ENCODE assay signal across 1 cellular context in the genomic region with DNA sequence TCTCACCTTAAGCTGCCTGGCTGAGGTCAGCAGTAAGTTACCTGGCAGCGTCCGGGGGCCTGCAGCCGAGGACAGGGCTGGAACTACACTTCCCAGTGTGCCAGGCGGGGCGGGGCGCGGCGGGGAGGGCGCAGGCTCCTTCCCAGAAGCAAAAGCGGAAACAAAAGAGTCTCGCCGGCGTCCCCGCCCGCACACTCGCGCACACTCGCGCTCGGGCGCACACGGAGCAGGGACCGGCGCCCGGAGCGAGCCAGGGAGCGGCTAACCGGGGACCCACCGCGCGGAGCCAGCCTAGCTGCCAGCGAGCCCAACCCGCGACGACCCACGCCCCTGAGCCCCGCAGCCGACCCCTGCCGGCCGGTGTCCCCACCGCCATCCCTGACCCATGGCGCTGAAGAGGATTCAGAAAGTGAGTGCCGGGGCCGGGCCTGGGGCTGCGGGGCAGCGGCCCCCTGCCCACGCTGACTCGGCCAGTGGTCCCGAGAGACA.
TF ChIP-seq lines count a peak whose summit lies in the region.

A gene (plus strand): TSS at position 190 of the 489 bp plus-strand sequence. CDS start 196 bp downstream, at position 386.

TF ChIP-seq in HepG2, 621 proteins besides CTCF, POLR2A, EP300 and RAD21 (continued from another document and continues in another):
- TF ChIP-seq, protein P1, sequence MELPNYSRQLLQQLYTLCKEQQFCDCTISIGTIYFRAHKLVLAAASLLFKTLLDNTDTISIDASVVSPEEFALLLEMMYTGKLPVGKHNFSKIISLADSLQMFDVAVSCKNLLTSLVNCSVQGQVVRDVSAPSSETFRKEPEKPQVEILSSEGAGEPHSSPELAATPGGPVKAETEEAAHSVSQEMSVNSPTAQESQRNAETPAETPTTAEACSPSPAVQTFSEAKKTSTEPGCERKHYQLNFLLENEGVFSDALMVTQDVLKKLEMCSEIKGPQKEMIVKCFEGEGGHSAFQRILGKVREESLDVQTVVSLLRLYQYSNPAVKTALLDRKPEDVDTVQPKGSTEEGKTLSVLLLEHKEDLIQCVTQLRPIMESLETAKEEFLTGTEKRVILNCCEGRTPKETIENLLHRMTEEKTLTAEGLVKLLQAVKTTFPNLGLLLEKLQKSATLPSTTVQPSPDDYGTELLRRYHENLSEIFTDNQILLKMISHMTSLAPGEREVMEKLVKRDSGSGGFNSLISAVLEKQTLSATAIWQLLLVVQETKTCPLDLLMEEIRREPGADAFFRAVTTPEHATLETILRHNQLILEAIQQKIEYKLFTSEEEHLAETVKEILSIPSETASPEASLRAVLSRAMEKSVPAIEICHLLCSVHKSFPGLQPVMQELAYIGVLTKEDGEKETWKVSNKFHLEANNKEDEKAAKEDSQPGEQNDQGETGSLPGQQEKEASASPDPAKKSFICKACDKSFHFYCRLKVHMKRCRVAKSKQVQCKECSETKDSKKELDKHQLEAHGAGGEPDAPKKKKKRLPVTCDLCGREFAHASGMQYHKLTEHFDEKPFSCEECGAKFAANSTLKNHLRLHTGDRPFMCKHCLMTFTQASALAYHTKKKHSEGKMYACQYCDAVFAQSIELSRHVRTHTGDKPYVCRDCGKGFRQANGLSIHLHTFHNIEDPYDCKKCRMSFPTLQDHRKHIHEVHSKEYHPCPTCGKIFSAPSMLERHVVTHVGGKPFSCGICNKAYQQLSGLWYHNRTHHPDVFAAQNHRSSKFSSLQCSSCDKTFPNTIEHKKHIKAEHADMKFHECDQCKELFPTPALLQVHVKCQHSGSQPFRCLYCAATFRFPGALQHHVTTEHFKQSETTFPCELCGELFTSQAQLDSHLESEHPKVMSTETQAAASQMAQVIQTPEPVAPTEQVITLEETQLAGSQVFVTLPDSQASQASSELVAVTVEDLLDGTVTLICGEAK (IDR thresholded peaks at IDR 0.05) = no peak
- TF ChIP-seq, protein P1 (CRISPR knock-in tag; IDR thresholded peaks at IDR 0.05) = peak; percentile 66; the same call in 1 of the 2 replicates
- peak; percentile 76 for TF ChIP-seq TBX2 (CRISPR knock-in tag; IDR thresholded peaks at IDR 0.05; ENCODE audit: borderline replicate concordance)
- TF ChIP-seq ZNF367 (CRISPR knock-in tag; IDR thresholded peaks at IDR 0.05; ENCODE audit: borderline replicate concordance) = peak; percentile 61; the same call in 1 of the 2 replicates
- TF ChIP-seq, protein P2, sequence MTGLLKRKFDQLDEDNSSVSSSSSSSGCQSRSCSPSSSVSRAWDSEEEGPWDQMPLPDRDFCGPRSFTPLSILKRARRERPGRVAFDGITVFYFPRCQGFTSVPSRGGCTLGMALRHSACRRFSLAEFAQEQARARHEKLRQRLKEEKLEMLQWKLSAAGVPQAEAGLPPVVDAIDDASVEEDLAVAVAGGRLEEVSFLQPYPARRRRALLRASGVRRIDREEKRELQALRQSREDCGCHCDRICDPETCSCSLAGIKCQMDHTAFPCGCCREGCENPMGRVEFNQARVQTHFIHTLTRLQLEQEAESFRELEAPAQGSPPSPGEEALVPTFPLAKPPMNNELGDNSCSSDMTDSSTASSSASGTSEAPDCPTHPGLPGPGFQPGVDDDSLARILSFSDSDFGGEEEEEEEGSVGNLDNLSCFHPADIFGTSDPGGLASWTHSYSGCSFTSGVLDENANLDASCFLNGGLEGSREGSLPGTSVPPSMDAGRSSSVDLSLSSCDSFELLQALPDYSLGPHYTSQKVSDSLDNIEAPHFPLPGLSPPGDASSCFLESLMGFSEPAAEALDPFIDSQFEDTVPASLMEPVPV (CRISPR knock-in tag; IDR thresholded peaks at IDR 0.05) = peak; percentile 45; the same call in 1 of the 2 replicates
- 0 out of 2 replicates have a peak, but pooled peaks have one; percentile 46 for TF ChIP-seq ZFAT (CRISPR knock-in tag; conservative IDR thresholded peaks at IDR 0.05)
- no peak for TF ChIP-seq SOX13 (IDR thresholded peaks at IDR 0.05)
- peak in 1 of 2 experiments; percentile 32; a peak in 1 of 4 replicates for TF ChIP-seq SOX13 (CRISPR knock-in tag; conservative IDR thresholded peaks at IDR 0.05 in 1 of 2, IDR thresholded peaks at IDR 0.05 in 1 of 2)
- no peak for TF ChIP-seq ZNF577 (CRISPR knock-in tag; IDR thresholded peaks at IDR 0.05; ENCODE audit: borderline replicate concordance, low read depth)
- TF ChIP-seq, protein P3, sequence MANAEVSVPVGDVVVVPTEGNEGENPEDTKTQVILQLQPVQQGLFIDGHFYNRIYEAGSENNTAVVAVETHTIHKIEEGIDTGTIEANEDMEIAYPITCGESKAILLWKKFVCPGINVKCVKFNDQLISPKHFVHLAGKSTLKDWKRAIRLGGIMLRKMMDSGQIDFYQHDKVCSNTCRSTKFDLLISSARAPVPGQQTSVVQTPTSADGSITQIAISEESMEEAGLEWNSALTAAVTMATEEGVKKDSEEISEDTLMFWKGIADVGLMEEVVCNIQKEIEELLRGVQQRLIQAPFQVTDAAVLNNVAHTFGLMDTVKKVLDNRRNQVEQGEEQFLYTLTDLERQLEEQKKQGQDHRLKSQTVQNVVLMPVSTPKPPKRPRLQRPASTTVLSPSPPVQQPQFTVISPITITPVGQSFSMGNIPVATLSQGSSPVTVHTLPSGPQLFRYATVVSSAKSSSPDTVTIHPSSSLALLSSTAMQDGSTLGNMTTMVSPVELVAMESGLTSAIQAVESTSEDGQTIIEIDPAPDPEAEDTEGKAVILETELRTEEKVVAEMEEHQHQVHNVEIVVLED (CRISPR knock-in tag; IDR thresholded peaks at IDR 0.05; ENCODE audit: borderline replicate concordance) = peak; percentile 81; the same call in 1 of the 2 replicates
- TF ChIP-seq, protein P4, sequence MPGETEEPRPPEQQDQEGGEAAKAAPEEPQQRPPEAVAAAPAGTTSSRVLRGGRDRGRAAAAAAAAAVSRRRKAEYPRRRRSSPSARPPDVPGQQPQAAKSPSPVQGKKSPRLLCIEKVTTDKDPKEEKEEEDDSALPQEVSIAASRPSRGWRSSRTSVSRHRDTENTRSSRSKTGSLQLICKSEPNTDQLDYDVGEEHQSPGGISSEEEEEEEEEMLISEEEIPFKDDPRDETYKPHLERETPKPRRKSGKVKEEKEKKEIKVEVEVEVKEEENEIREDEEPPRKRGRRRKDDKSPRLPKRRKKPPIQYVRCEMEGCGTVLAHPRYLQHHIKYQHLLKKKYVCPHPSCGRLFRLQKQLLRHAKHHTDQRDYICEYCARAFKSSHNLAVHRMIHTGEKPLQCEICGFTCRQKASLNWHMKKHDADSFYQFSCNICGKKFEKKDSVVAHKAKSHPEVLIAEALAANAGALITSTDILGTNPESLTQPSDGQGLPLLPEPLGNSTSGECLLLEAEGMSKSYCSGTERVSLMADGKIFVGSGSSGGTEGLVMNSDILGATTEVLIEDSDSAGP (CRISPR knock-in tag; IDR thresholded peaks at IDR 0.05; ENCODE audit: borderline replicate concordance) = peak; percentile 71; the same call in 1 of the 2 replicates
- TF ChIP-seq ZEB1 (IDR thresholded peaks at IDR 0.05; ENCODE audit: insufficient replicate concordance, low read depth) = peak; percentile 46
- TF ChIP-seq, protein P5, sequence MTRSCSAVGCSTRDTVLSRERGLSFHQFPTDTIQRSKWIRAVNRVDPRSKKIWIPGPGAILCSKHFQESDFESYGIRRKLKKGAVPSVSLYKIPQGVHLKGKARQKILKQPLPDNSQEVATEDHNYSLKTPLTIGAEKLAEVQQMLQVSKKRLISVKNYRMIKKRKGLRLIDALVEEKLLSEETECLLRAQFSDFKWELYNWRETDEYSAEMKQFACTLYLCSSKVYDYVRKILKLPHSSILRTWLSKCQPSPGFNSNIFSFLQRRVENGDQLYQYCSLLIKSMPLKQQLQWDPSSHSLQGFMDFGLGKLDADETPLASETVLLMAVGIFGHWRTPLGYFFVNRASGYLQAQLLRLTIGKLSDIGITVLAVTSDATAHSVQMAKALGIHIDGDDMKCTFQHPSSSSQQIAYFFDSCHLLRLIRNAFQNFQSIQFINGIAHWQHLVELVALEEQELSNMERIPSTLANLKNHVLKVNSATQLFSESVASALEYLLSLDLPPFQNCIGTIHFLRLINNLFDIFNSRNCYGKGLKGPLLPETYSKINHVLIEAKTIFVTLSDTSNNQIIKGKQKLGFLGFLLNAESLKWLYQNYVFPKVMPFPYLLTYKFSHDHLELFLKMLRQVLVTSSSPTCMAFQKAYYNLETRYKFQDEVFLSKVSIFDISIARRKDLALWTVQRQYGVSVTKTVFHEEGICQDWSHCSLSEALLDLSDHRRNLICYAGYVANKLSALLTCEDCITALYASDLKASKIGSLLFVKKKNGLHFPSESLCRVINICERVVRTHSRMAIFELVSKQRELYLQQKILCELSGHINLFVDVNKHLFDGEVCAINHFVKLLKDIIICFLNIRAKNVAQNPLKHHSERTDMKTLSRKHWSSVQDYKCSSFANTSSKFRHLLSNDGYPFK (CRISPR knock-in tag; IDR thresholded peaks at IDR 0.05; ENCODE audit: borderline replicate concordance) = 0 out of 2 replicates have a peak, but pooled peaks have one; percentile 43
- 0 out of 2 replicates have a peak, but pooled peaks have one; percentile 34 for TF ChIP-seq MTF1 (CRISPR knock-in tag; IDR thresholded peaks at IDR 0.05)
- no peak for TF ChIP-seq CREB1 (IDR thresholded peaks at IDR 0.05)
- TF ChIP-seq CREB1 (CRISPR knock-in tag; IDR thresholded peaks at IDR 0.05) = no peak
- peak; percentile 74 for TF ChIP-seq ZSCAN25 (CRISPR knock-in tag; IDR thresholded peaks at IDR 0.05)
- no peak for TF ChIP-seq ZFP1 (CRISPR knock-in tag; IDR thresholded peaks at IDR 0.05)
- TF ChIP-seq, protein P6, sequence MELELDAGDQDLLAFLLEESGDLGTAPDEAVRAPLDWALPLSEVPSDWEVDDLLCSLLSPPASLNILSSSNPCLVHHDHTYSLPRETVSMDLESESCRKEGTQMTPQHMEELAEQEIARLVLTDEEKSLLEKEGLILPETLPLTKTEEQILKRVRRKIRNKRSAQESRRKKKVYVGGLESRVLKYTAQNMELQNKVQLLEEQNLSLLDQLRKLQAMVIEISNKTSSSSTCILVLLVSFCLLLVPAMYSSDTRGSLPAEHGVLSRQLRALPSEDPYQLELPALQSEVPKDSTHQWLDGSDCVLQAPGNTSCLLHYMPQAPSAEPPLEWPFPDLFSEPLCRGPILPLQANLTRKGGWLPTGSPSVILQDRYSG (CRISPR knock-in tag; IDR thresholded peaks at IDR 0.05) = peak; percentile 86
- peak; percentile 70; the same call in 1 of the 2 replicates for TF ChIP-seq ZNF598 (CRISPR knock-in tag; IDR thresholded peaks at IDR 0.05; ENCODE audit: borderline replicate concordance)
- 0 out of 2 replicates have a peak, but pooled peaks have one; percentile 79 for TF ChIP-seq HOXA5 (CRISPR knock-in tag; IDR thresholded peaks at IDR 0.05)
- TF ChIP-seq, protein P7, sequence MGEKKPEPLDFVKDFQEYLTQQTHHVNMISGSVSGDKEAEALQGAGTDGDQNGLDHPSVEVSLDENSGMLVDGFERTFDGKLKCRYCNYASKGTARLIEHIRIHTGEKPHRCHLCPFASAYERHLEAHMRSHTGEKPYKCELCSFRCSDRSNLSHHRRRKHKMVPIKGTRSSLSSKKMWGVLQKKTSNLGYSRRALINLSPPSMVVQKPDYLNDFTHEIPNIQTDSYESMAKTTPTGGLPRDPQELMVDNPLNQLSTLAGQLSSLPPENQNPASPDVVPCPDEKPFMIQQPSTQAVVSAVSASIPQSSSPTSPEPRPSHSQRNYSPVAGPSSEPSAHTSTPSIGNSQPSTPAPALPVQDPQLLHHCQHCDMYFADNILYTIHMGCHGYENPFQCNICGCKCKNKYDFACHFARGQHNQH (CRISPR knock-in tag; IDR thresholded peaks at IDR 0.05) = peak; percentile 42; the same call in 1 of the 2 replicates
- TF ChIP-seq, protein P8, sequence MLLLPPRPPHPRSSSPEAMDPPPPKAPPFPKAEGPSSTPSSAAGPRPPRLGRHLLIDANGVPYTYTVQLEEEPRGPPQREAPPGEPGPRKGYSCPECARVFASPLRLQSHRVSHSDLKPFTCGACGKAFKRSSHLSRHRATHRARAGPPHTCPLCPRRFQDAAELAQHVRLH (CRISPR knock-in tag; IDR thresholded peaks at IDR 0.05; ENCODE audit: borderline replicate concordance, low read depth) = 0 out of 2 replicates have a peak, but pooled peaks have one; percentile 24
- no peak for TF ChIP-seq U2AF1 (optimal IDR thresholded peaks at IDR 0.05; ENCODE audit: low read depth, low read length)
- TF ChIP-seq CCDC6 (CRISPR knock-in tag; IDR thresholded peaks at IDR 0.05) = peak; percentile 34; the same call in 1 of the 2 replicates
- TF ChIP-seq, protein P9, sequence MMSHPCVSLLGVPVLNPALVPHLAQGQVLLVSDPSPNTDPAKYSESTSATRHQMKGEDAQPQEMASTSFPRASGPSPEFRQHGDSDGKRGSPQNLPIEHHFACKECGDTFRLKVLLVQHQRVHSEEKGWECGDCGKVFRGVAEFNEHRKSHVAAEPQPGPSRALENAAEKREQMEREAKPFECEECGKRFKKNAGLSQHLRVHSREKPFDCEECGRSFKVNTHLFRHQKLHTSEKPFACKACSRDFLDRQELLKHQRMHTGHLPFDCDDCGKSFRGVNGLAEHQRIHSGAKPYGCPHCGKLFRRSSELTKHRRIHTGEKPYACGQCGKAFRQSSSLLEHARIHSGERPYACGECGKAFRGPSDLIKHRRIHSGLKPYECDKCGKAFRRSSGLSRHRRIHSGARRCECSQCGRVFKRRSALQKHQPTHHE (CRISPR knock-in tag; IDR thresholded peaks at IDR 0.05; ENCODE audit: borderline replicate concordance) = peak; percentile 75; the same call in 1 of the 2 replicates
- peak; percentile 89 for TF ChIP-seq ELF3 (CRISPR knock-in tag; IDR thresholded peaks at IDR 0.05)
- TF ChIP-seq ZNF431 (CRISPR knock-in tag; IDR thresholded peaks at IDR 0.05; ENCODE audit: borderline replicate concordance, low read depth) = no peak
- TF ChIP-seq NR2C2 (CRISPR knock-in tag; IDR thresholded peaks at IDR 0.05; ENCODE audit: borderline replicate concordance) = peak; percentile 74; the same call in 1 of the 2 replicates
- TF ChIP-seq POLR2G (IDR thresholded peaks at IDR 0.05; ENCODE audit: low read depth, low read length) = peak; percentile 91
- TF ChIP-seq THAP11 (CRISPR knock-in tag; IDR thresholded peaks at IDR 0.05) = peak; percentile 98
- TF ChIP-seq KAT8 (CRISPR knock-in tag; IDR thresholded peaks at IDR 0.05) = peak; percentile 57; the same call in 1 of the 2 replicates
